1 cellular context compared by ENCODE assay signal in the genomic region with DNA sequence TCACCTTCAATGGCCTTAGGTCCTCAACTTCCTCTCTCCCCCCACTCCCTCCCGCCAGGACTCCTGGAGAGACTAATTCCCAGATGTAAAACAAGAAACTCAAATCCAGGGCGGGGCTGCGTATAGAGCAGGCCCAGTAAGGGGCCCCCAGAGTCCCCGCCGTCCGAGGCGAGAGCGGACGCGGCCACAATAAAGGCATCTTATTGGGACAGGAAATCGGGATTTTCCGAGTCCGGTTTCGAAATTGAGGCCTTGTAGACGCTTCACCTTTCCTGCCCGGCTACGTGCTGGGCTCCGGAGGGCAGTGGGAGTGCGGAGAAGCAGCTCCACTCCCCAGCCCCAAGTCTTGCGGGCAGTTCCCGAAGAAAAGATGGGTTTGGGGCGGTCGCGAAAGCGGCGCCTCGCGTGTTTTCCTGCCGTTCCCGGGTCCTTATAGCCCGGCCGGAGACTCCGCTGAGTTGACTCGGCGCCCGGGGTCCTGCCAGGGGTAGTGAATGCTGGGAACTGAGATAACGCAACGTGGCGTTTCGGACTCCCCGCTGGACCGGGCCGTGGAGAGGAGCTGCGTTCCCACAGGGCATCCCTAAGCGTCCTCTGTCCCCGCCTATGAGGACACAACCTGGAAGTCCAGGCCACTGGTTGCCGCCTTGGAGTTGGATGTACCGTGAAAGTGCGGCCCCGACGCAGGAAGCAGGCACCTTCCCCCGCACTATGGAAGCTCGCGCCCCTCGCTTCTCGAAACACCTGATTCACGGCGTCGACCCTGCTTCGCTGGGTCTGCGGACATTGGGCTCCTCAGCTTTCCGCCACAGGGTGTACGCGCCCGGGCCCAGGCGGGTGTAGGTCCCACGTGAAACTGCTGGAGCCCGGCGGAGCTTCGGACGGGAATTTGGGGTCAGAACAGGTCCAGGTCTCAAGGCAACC.
TF ChIP-seq lines count a peak whose summit lies in the region.

No MANE protein-coding gene starts in this region.

TF ChIP-seq in IMR-90, 13 proteins besides CTCF, POLR2A, EP300 and RAD21 (continued from another document):
- TF ChIP-seq MAFK (IDR thresholded peaks at IDR 0.05; ENCODE audit: low read depth, low read length), result no peak
- no peak for TF ChIP-seq NFE2L2 (IDR thresholded peaks at IDR 0.05; ENCODE audit: low read depth, low read length)
- no peak for TF ChIP-seq CHD1 (IDR thresholded peaks at IDR 0.05; ENCODE audit: low read depth, low read length)
- TF ChIP-seq FOS (IDR thresholded peaks at IDR 0.05; ENCODE audit: low read depth, low read length), result no peak
- no peak for TF ChIP-seq RFX5 (IDR thresholded peaks at IDR 0.05; ENCODE audit: low read depth, low read length)
- no peak for TF ChIP-seq RCOR1 (IDR thresholded peaks at IDR 0.05; ENCODE audit: insufficient replicate concordance, low read length)
- TF ChIP-seq, protein P1, sequence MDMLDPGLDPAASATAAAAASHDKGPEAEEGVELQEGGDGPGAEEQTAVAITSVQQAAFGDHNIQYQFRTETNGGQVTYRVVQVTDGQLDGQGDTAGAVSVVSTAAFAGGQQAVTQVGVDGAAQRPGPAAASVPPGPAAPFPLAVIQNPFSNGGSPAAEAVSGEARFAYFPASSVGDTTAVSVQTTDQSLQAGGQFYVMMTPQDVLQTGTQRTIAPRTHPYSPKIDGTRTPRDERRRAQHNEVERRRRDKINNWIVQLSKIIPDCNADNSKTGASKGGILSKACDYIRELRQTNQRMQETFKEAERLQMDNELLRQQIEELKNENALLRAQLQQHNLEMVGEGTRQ (IDR thresholded peaks at IDR 0.05; ENCODE audit: low read depth, low read length), result no peak
